11 cellular contexts compared by ENCODE assay signal in the genomic region with DNA sequence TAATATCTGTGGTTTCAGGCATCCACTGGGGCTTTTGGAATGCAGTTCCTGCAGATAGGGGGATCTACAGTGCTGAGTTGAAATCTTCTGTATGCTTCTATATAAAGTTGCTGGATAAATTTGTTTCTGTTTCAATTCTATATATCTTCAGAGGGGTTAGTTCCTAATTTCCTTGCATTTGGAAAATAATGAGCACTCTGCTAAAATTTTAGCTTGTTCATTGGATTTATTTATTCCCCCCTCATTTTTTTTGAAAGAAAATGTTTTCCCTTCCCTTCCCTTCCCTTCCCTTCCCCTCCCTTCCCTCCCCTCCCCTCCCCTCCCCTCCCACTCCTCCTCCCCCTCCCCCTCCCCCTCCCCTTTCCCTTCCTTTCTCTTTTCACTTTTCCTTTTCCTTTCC.
"Had no signal": no experiment of that assay in that cellular context is flagged by ENCODE, and none has a peak within 500 bp of the region (broad histone marks: within the 10 kb centered on the region; RNA-seq: fewer than 3 reads in every experiment).

No MANE protein-coding gene starts in this region.

- H3K36me3 ChIP-seq: HAP-1 had no signal

- ATAC-seq: GM23338, HCT116 had no signal

- DNase-seq: GM23248, GOT3, H7, H9, HCEC 1CT, HFFc6 had no signal

- H3K4me3 ChIP-seq: GM23248, GM23338, HAP-1 had no signal

- FAIRE-seq: H1, H54 had no signal

- H3K4me2 ChIP-seq: GM23338 had no signal

- H2AFZ ChIP-seq: GM23248 had no signal

- H3K9me3 ChIP-seq: HAP-1 had no signal

- H3K9ac ChIP-seq: GM23248 had no signal

- H3K27ac ChIP-seq: GM23248 had no signal
